8 cellular contexts compared by ENCODE assay signal in the genomic region with DNA sequence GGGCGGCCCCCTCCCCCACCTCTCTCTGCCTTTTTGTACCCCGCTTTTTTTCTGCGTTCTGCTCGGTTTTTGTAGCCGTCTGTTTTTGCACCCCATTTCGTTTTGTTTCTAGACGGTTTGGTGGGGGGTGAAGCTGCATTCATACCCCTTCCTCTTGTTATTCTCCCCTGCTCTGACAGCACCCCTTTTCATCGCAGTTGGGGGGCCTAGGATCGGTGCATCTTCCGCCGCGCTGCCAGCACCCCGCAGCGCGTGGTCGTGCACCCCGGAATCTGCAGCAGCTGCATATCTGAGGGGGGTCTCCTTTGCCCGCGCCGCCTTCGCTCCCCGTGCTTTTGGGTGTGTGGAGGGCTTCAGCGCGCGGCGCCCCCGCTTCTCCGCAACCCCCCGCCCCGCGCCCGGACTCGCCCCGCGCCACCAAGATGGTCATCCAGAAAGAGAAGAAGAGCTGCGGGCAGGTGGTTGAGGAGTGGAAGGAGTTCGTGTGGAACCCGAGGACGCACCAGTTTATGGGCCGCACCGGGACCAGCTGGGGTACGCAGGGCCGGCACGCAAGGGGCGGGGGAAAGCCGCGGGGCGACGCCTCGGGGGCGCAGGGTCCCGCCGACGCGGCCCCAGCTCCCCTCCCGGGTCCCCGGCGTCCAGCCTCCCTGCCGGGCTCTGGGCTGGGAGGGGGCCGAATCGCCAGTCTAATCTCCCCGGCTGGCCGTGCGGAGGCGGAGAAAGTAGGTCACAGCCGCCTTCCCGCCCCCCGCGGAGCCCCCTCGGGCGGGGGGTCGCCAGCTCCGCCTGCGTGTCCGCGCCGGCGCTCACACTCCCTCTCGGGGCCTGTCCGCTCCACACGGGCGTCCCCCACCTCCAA. TPM values are rescaled to one million over a fixed set of nuclear protein-coding genes. Genes with fewer than 3 reads are reported as not detected.
DNase-seq lines count a peak whose midpoint lies in the region; ATAC-seq and TF ChIP-seq lines count a peak whose summit lies in the region.

No MANE protein-coding gene starts in this region.

- DNase-seq in HEK293T (ENCODE audit: extremely low spot score), result no peak
- DNase-seq in activated naive CD8-positive, alpha-beta T cell treated with anti-CD3 and anti-CD28 coated beads for 36 hours, result no peak
- no peak for DNase-seq in smooth muscle cell (lab: John Stamatoyannopoulos, UW; ENCODE audit: unreplicated experiment)
- no peak for DNase-seq in GM13976 (ENCODE audit: low spot score)
- DNase-seq in activated CD4-positive, CD25-positive, alpha-beta regulatory T cell treated with anti-CD3 and anti-CD28 coated beads, Interleukin-2, amount 50 U/mL, for 72 hours, result no peak
- no peak for DNase-seq in HCEC 1CT

- 3% methylated on average over 47 of the region's 82 CpGs for WGBS in smooth muscle cell (ENCODE audit: low lambda C conversion rate)

- H3F3A ChIP-seq in smooth muscle cell (ENCODE audit: low read depth), result no peaks in the 10 kb centered on the region

- no peaks in the 10 kb centered on the region for H4K20me1 ChIP-seq in smooth muscle cell (ENCODE audit: low read depth)

- in situ Hi-C loops in GM13976 (cut with MboI; ENCODE audit: low sequenced_read_pairs, unreplicated experiment), result no loop called here

- H3K27me3 ChIP-seq in iPS-15b (ENCODE audit: control insufficient read depth, insufficient read depth, low read length), result peaks cover 19% of the 10 kb centered on the region
- peaks cover 11% of the 10 kb centered on the region for H3K27me3 ChIP-seq in smooth muscle cell (ENCODE audit: low read depth)

- H3K9me3 Mint-ChIP-seq in activated naive CD8-positive, alpha-beta T cell treated with anti-CD3 and anti-CD28 coated beads for 36 hours, result no peaks in the 10 kb centered on the region

- CTCF ChIA-PET in HEK293T (lab: Yijun Ruan, JAX), result interaction anchor here (0.6 to 1.8 kb wide), 6 partner anchors 17 to 485 kb away, joined by 3 to 10 read pairs (median 6); a partner anchor contains a TSS

- peak overlapping the region; percentile 75 for H3K4me3 Mint-ChIP-seq in activated naive CD8-positive, alpha-beta T cell treated with anti-CD3 and anti-CD28 coated beads for 36 hours

- H3K9me3 ChIP-seq in iPS-15b (ENCODE audit: control insufficient read depth, insufficient read depth, low read length), result no peaks in the 10 kb centered on the region
- H3K9me3 ChIP-seq in smooth muscle cell (replicated peaks; ENCODE audit: low read depth), result no peaks in the 10 kb centered on the region

- no peaks in the 10 kb centered on the region for H3K36me3 Mint-ChIP-seq in activated naive CD8-positive, alpha-beta T cell treated with anti-CD3 and anti-CD28 coated beads for 36 hours

- H3K4me1 ChIP-seq in iPS-15b (ENCODE audit: control insufficient read depth, insufficient read depth, low read length) (peaks cover 5% of the 10 kb centered on the region), smooth muscle cell (ENCODE audit: low read depth) (peaks cover 11% of the 10 kb centered on the region)

- H3K9ac ChIP-seq in iPS-15b (ENCODE audit: low read depth, low read length) (peak overlapping the region; percentile 37), smooth muscle cell (ENCODE audit: low read depth) (peak overlapping the region; percentile 47)

- H3K4me3 ChIP-seq in iPS-15b (ENCODE audit: low read depth, low read length) (peak overlapping the region; percentile 49), smooth muscle cell (peak overlapping the region; percentile 62)

- POLR2A ChIA-PET in HEK293T (lab: Yijun Ruan, JAX), result interaction anchor here (0.9 to 10.6 kb wide), 14 partner anchors 7 to 78 kb away, joined by 3 to 143 read pairs (median 5); a partner anchor contains a TSS

- H3K27ac Mint-ChIP-seq in activated naive CD8-positive, alpha-beta T cell treated with anti-CD3 and anti-CD28 coated beads for 36 hours, result no peak overlapping the region

- no peak overlapping the region for H3K27ac ChIP-seq in smooth muscle cell (ENCODE audit: low read depth)

- H3K79me2 ChIP-seq in smooth muscle cell (ENCODE audit: low read depth), result no peaks in the 10 kb centered on the region

- H2AFZ ChIP-seq in smooth muscle cell (ENCODE audit: low read depth), result peak overlapping the region; percentile 58

- H3K4me1 Mint-ChIP-seq in activated naive CD8-positive, alpha-beta T cell treated with anti-CD3 and anti-CD28 coated beads for 36 hours, result peaks cover 13% of the 10 kb centered on the region

- no peak for ATAC-seq in HG02884 (IDR thresholded peaks at IDR 0.05; ENCODE audit: unreplicated experiment)

- TF ChIP-seq CTCF in smooth muscle cell (IDR thresholded peaks at IDR 0.05; ENCODE audit: borderline replicate concordance, insufficient read depth, poor library complexity, severe bottlenecking), result no peak
- no peak for TF ChIP-seq CTCF in GM13976 (IDR thresholded peaks at IDR 0.05; ENCODE audit: borderline replicate concordance, control extremely low read depth, extremely low read depth, insufficient read depth, missing control alignments)

- H3K27me3 Mint-ChIP-seq in activated naive CD8-positive, alpha-beta T cell treated with anti-CD3 and anti-CD28 coated beads for 36 hours, result peaks cover 31% of the 10 kb centered on the region

- H3K4me2 ChIP-seq in smooth muscle cell, result peak overlapping the region; percentile 98

- H3K36me3 ChIP-seq in iPS-15b (ENCODE audit: control insufficient read depth, insufficient read depth, low read length) (peaks cover 4% of the 10 kb centered on the region), smooth muscle cell (ENCODE audit: low read depth) (no peaks in the 10 kb centered on the region)

TF ChIP-seq in HEK293T, 16 proteins besides CTCF, POLR2A, EP300 and RAD21:
- TF ChIP-seq ARNT (IDR thresholded peaks at IDR 0.05) (no peak), L3MBTL2 (conservative IDR thresholded peaks at IDR 0.05) (0 out of 2 replicates have a peak, but pooled peaks have one; percentile 12), LEF1 (IDR thresholded peaks at IDR 0.05; ENCODE audit: borderline replicate concordance) (no peak)

RNA-seq across cellular contexts. Expression of a gene that starts 0.6 kb away (rescaled TPM):
- total RNA-seq in activated naive CD8-positive, alpha-beta T cell treated with anti-CD3 and anti-CD28 coated beads for 36 hours, result under 1 TPM in 1 of 2 experiments, not detected in 1; 0.10 TPM
- total RNA-seq in smooth muscle cell, result 0.27 and 0.85 TPM in 2 replicates
- 4.1 and 4.4 TPM in 2 replicates for polyA plus RNA-seq in smooth muscle cell

RNA-seq across cellular contexts. Expression of a gene that starts 21.4 kb away (rescaled TPM):
- total RNA-seq in activated naive CD8-positive, alpha-beta T cell treated with anti-CD3 and anti-CD28 coated beads for 36 hours, result not detected
- total RNA-seq in smooth muscle cell, result not detected in 2 replicates
- polyA plus RNA-seq in smooth muscle cell, result 0.83 and 0.88 TPM in 2 replicates

RNA-seq across cellular contexts. Expression of a gene that starts 23.7 kb away (rescaled TPM):
- 10 to 100 TPM; 15.4 to 15.5 TPM for total RNA-seq in activated naive CD8-positive, alpha-beta T cell treated with anti-CD3 and anti-CD28 coated beads for 36 hours
- 64.9 and 70.8 TPM in 2 replicates for total RNA-seq in smooth muscle cell
- polyA plus RNA-seq in smooth muscle cell, result 68.2 and 74.2 TPM in 2 replicates

RNA-seq across cellular contexts. Expression of a gene that starts 36.0 kb away (rescaled TPM):
- 100 to 1,000 TPM; 137 to 142 TPM for total RNA-seq in activated naive CD8-positive, alpha-beta T cell treated with anti-CD3 and anti-CD28 coated beads for 36 hours
- 25.4 and 55.1 TPM in 2 replicates for total RNA-seq in smooth muscle cell
- polyA plus RNA-seq in smooth muscle cell, result 21.1 and 27.6 TPM in 2 replicates

RNA-seq across cellular contexts. Expression of a gene that starts 36.6 kb away (rescaled TPM):
- 10 to 100 TPM; 35.5 to 37.0 TPM for total RNA-seq in activated naive CD8-positive, alpha-beta T cell treated with anti-CD3 and anti-CD28 coated beads for 36 hours
- total RNA-seq in smooth muscle cell, result 22.8 and 31.1 TPM in 2 replicates
- 50.0 and 50.6 TPM in 2 replicates for polyA plus RNA-seq in smooth muscle cell
